Comparison of ENCODE assay signal across 10 cellular contexts in the genomic region with DNA sequence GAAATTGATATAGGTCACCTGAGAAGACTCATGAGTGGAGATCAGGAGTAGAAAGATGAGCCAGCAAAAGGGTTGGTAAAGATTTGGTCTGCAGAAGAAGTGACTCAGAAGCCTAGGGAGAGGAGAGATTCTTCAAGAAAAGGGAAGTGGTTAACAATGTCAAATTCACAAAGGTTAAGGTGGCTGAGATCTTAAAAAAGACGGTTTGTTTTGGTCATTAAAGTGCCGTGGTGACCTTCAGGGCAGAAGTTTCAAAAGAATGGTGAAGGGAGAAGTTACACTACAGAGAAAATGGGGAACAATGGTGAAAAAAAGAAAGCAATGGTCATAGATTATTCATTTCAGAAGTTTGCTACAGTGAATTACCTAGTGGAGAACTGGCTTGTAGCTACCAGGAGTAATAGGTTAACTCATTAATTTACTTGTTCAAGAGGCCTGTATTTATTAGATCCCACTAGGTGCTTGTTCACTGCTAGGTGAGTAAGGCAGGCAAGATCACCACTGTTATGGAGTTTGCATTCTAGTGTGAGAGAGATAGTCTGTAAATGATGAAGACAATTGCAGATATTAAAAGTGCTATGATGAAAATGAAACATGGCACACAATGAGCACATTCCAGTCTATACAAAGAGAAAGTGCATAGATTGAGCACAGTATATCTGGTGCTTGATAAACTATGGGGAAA. TPM values are rescaled to one million over a fixed set of nuclear protein-coding genes. Genes with fewer than 3 reads are reported as not detected.
DNase-seq lines count a peak whose midpoint lies in the region; ATAC-seq, FAIRE-seq and TF ChIP-seq lines count a peak whose summit lies in the region.
"Had no signal": no experiment of that assay in that cellular context is flagged by ENCODE, and none has a peak within 500 bp of the region (broad histone marks: within the 10 kb centered on the region; RNA-seq: fewer than 3 reads in every experiment).

No MANE protein-coding gene starts in this region.

- H3K36me3 ChIP-seq in mesendoderm (ENCODE audit: control insufficient read depth, insufficient read depth, low read length) (no peaks in the 10 kb centered on the region), body of pancreas (replicated peaks in 1 of 2; ENCODE audit: insufficient read depth in 1 of 2, low read depth in 2 of 2) (no peaks in the 10 kb centered on the region)

- peak; percentile 88 for ATAC-seq in GM21423 (IDR thresholded peaks at IDR 0.05; ENCODE audit: unreplicated experiment)
- ATAC-seq in HG03442 (IDR thresholded peaks at IDR 0.05; ENCODE audit: unreplicated experiment), result peak; percentile 82
- peak; percentile 77 for ATAC-seq in activated CD8-positive, alpha-beta T cell treated with anti-CD3 and anti-CD28 coated beads, Interleukin-2, amount 10 ng/mL, durations not matched to agents 7 days and 5 days
- ATAC-seq in body of pancreas, result no peak

- H3K9me3 Mint-ChIP-seq in activated CD8-positive, alpha-beta T cell treated with anti-CD3 and anti-CD28 coated beads, Interleukin-2, amount 10 ng/mL, durations not matched to agents 7 days and 5 days (ENCODE audit: insufficient read depth), result no peaks in the 10 kb centered on the region

- no peaks in the 10 kb centered on the region for H3K9me3 ChIP-seq in body of pancreas

- no peak overlapping the region for H2BK5ac ChIP-seq in mesendoderm (ENCODE audit: low read length)

- no peak overlapping the region for H4K5ac ChIP-seq in mesendoderm (ENCODE audit: low read length)

- FAIRE-seq in GM12892 (lab: Jason Lieb, UNC), result peak; percentile 93
- FAIRE-seq: G401.6 had no signal

- no peaks in the 10 kb centered on the region for H3K27me3 Mint-ChIP-seq in activated CD8-positive, alpha-beta T cell treated with anti-CD3 and anti-CD28 coated beads, Interleukin-2, amount 10 ng/mL, durations not matched to agents 7 days and 5 days (ENCODE audit: low read depth)

- no peak overlapping the region for H2BK15ac ChIP-seq in mesendoderm (replicated peaks; ENCODE audit: low read depth)

- no peak overlapping the region for H3K4ac ChIP-seq in mesendoderm (ENCODE audit: low read depth, low read length)

- H3K23ac ChIP-seq in mesendoderm (ENCODE audit: low read length), result no peak overlapping the region

- peak; percentile 31 for DNase-seq in GM12892 (ENCODE audit: insufficient read length)
- no peak for DNase-seq in activated CD8-positive, alpha-beta T cell treated with anti-CD3 and anti-CD28 coated beads, Interleukin-2, amount 10 ng/mL, durations not matched to agents 7 days and 5 days
- DNase-seq in NCI-H345 treated with DMSO at 0.1 percent for 48 hours (lab: John Stamatoyannopoulos, UW; ENCODE audit: unreplicated experiment), result no peak
- no peak for DNase-seq in mesendoderm
- DNase-seq in NCI-H2081 (lab: John Stamatoyannopoulos, UW), result no peak
- DNase-seq in body of pancreas, result no peak
- DNase-seq: NCI-H82 had no signal

- WGBS in mesendoderm (ENCODE audit: extremely low coverage, insufficient coverage, low lambda C conversion rate), result no CpG with 5 or more reads among the region's 2 CpGs
- 24 to 31% methylated on average over 2 of the region's 2 CpGs for WGBS in body of pancreas, 2 donors

- no peak overlapping the region for H3K27ac Mint-ChIP-seq in activated CD8-positive, alpha-beta T cell treated with anti-CD3 and anti-CD28 coated beads, Interleukin-2, amount 10 ng/mL, durations not matched to agents 7 days and 5 days

- no peak for TF ChIP-seq CTCF in body of pancreas (IDR thresholded peaks at IDR 0.05)

- POLR2A ChIA-PET in activated CD8-positive, alpha-beta T cell treated with anti-CD3 and anti-CD28 coated beads, Interleukin-2, amount 10 ng/mL, durations not matched to agents 7 days and 5 days (lab: Charles Lee), result no interaction called here

- TF ChIP-seq POLR2A in GM12892 (IDR thresholded peaks at IDR 0.05; ENCODE audit: low read depth, low read length) (no peak; the same call in 1 of the 2 replicates), body of pancreas (IDR thresholded peaks at IDR 0.05) (no peak)

- H4K8ac ChIP-seq in mesendoderm (ENCODE audit: low read depth, low read length), result no peak overlapping the region

- no peak overlapping the region for H3K56ac ChIP-seq in mesendoderm (ENCODE audit: low read length)

- H3K79me2 ChIP-seq in mesendoderm (ENCODE audit: control insufficient read depth, insufficient read depth, low read length), result no peaks in the 10 kb centered on the region

- H3K79me1 ChIP-seq in mesendoderm (ENCODE audit: low read length), result no peaks in the 10 kb centered on the region

- H2AK5ac ChIP-seq in mesendoderm (ENCODE audit: low read length), result no peak overlapping the region

- H3K27ac ChIP-seq in mesendoderm (ENCODE audit: low read depth, low read length), result no peak overlapping the region
- no peak overlapping the region for H3K27ac ChIP-seq in body of pancreas

- CTCF ChIA-PET in activated CD8-positive, alpha-beta T cell treated with anti-CD3 and anti-CD28 coated beads, Interleukin-2, amount 10 ng/mL, durations not matched to agents 7 days and 5 days (lab: Charles Lee), result interaction anchor here (1.0 to 1.9 kb wide), 3 partner anchors 8 to 58 kb away, joined by 3 to 6 read pairs (median 5); no protein-coding TSS in a partner anchor

- no peak overlapping the region for H3K4me2 ChIP-seq in mesendoderm (ENCODE audit: low read length)

- no peak overlapping the region for H3K9ac ChIP-seq in mesendoderm (ENCODE audit: low read length)

- no peaks in the 10 kb centered on the region for H3K4me1 ChIP-seq in mesendoderm (ENCODE audit: control insufficient read depth, low read depth, low read length)
- H3K4me1 ChIP-seq in body of pancreas, result no peaks in the 10 kb centered on the region

- no peak overlapping the region for H2BK120ac ChIP-seq in mesendoderm (ENCODE audit: low read depth, low read length)

- intact Hi-C loops in body of pancreas (cut with DNase I), result no loop called here

- no peaks in the 10 kb centered on the region for H3K27me3 ChIP-seq in mesendoderm (ENCODE audit: insufficient read depth, low read length, poor library complexity)
- no peaks in the 10 kb centered on the region for H3K27me3 ChIP-seq in body of pancreas

- peaks cover 10% of the 10 kb centered on the region for H3K4me1 Mint-ChIP-seq in activated CD8-positive, alpha-beta T cell treated with anti-CD3 and anti-CD28 coated beads, Interleukin-2, amount 10 ng/mL, durations not matched to agents 7 days and 5 days (ENCODE audit: low read depth)

- H3K18ac ChIP-seq in mesendoderm (ENCODE audit: low read length), result no peak overlapping the region

- H3K4me3 ChIP-seq in mesendoderm (ENCODE audit: low read length) (no peak overlapping the region), body of pancreas (no peak overlapping the region)

- H3K36me3 Mint-ChIP-seq in activated CD8-positive, alpha-beta T cell treated with anti-CD3 and anti-CD28 coated beads, Interleukin-2, amount 10 ng/mL, durations not matched to agents 7 days and 5 days (ENCODE audit: low read depth), result peaks cover 2% of the 10 kb centered on the region

- H3K4me3 Mint-ChIP-seq in activated CD8-positive, alpha-beta T cell treated with anti-CD3 and anti-CD28 coated beads, Interleukin-2, amount 10 ng/mL, durations not matched to agents 7 days and 5 days, result no peak overlapping the region

RNA-seq across cellular contexts. Expression of a gene that starts 43.0 kb away (rescaled TPM):
- 0.68 TPM for polyA plus RNA-seq in GM12892 (2012; ENCODE audit: missing spikeins)
- total RNA-seq in activated CD8-positive, alpha-beta T cell treated with anti-CD3 and anti-CD28 coated beads, Interleukin-2, amount 10 ng/mL, durations not matched to agents 7 days and 5 days, result 1 to 10 TPM; 2.4 to 2.6 TPM
- 0.55 TPM for polyA plus RNA-seq in mesendoderm (2013, experiment 1 of 2)
- 0.45 TPM for polyA plus RNA-seq in mesendoderm (2013, experiment 2 of 2)
- 1 to 10 TPM in 1 of 2 donors, under 1 TPM in 1; 0.78 to 3.0 TPM for total RNA-seq in body of pancreas

RNA-seq across cellular contexts. Expression of a gene that starts 43.3 kb away (rescaled TPM):
- polyA plus RNA-seq in GM12892 (2012; ENCODE audit: missing spikeins), result 1.9 TPM
- 1 to 10 TPM; 2.2 to 2.6 TPM for total RNA-seq in activated CD8-positive, alpha-beta T cell treated with anti-CD3 and anti-CD28 coated beads, Interleukin-2, amount 10 ng/mL, durations not matched to agents 7 days and 5 days
- 2.0 TPM for polyA plus RNA-seq in mesendoderm (2013, experiment 1 of 2)
- 2.0 TPM for polyA plus RNA-seq in mesendoderm (2013, experiment 2 of 2)
- 1 to 10 TPM; 3.9 to 4.0 TPM for total RNA-seq in body of pancreas

RNA-seq across cellular contexts. Expression of a gene that starts 59.0 kb away (rescaled TPM):
- 310 TPM for polyA plus RNA-seq in GM12892 (2012; ENCODE audit: missing spikeins)
- 1 to 10 TPM; 4.5 to 4.7 TPM for total RNA-seq in activated CD8-positive, alpha-beta T cell treated with anti-CD3 and anti-CD28 coated beads, Interleukin-2, amount 10 ng/mL, durations not matched to agents 7 days and 5 days
- polyA plus RNA-seq in mesendoderm (2013, experiment 1 of 2), result 0.01 TPM
- polyA plus RNA-seq in mesendoderm (2013, experiment 2 of 2), result 0.01 TPM
- 1 to 10 TPM; 1.8 to 3.0 TPM for total RNA-seq in body of pancreas
